Comparison of ENCODE assay signal across 9 cellular contexts in the genomic region with DNA sequence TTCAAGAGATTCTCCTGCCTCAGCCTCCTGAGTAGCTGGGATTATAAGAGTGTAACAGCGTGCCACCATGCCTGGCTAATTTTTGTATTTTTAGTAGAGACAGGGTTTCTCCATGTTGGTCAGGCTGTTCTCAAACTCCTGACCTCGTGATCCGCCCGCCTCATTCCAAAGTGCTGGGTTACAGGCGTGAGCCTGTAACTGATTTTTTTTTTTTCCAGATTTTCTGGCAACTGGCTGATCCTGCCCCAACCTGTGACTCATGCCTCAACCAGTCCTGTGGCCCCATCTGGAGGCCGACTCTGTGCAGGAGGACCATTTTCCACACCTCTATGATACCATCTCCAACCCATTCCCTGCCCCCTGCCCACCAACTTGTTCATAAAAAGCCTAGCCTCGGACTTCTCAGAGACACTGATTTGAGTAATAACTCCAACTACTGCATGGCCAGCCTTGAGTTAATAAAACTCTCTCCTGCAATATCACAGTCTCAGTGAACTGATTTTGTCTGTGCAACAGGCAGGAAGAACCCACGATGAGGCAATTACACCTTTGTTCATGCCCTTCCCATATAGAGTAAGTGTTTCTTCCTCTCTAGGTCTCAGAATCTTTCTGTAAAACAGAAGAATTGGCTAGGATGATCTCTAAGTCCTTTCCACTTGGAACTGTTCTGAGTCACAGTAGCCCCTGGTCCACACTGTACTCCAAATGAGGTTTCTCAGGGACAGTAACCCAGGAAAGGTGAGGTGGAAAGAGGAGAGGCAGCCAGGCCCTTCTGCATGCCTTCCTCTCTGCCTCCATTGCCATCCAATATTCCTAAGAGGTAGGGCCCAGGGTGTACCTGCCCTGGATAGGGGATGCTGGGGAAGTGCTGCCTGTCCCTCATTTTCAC. TPM values are rescaled to one million over a fixed set of nuclear protein-coding genes. Genes with fewer than 3 reads are reported as not detected.
DNase-seq lines count a peak whose midpoint lies in the region; ATAC-seq, FAIRE-seq and TF ChIP-seq lines count a peak whose summit lies in the region.
"Had no signal": no experiment of that assay in that cellular context is flagged by ENCODE, and none has a peak within 500 bp of the region (broad histone marks: within the 10 kb centered on the region; RNA-seq: fewer than 3 reads in every experiment).

No MANE protein-coding gene starts in this region.

- H4K20me1 ChIP-seq in GM12878 (ENCODE audit: control insufficient read depth, insufficient read depth), result no peaks in the 10 kb centered on the region

- H2AFZ ChIP-seq in GM12878 (ENCODE audit: control insufficient read depth, low read depth, low read length), result no peak overlapping the region

- intact Hi-C loops in GM12878 (cut with micrococcal nuclease; ENCODE audit: unreplicated experiment), result no loop called here

- in situ Hi-C loops in GM12878 (cut with MboI), result loop anchor here (10.0 kb wide), 1 partner anchor 244 kb away; a partner anchor contains a TSS

- H3K27ac ChIP-seq in GM12878 (ENCODE audit: control insufficient read depth, insufficient read depth), result no peak overlapping the region
- H3K27ac ChIP-seq: spleen had no signal

- peak; percentile 60; the same call in 2 of the 3 replicates for ATAC-seq in GM12878

- DNase-seq in AG04449 (ENCODE audit: low read depth, low spot score) (peak; percentile 63), HPDE6-E6E7 (ENCODE audit: extremely low spot score) (peak; percentile 82), GM12878 (ENCODE audit: low read depth, low spot score) (no peak), kidney glomerular epithelial cell (lab: John Stamatoyannopoulos, UW) (peak; percentile 50), activated T-cell treated with anti-CD3 and anti-CD28 coated beads for 4 hours (no peak), NCI-H146 treated with DMSO at 0.1 percent for 48 hours (lab: John Stamatoyannopoulos, UW; ENCODE audit: unreplicated experiment) (no peak)
- no peak for DNase-seq in activated CD4-positive, alpha-beta T cell treated with anti-CD3 and anti-CD28 coated beads for 48 hours
- no peak for DNase-seq in activated T-cell treated with anti-CD3 and anti-CD28 coated beads, Interleukin-2, amount 50 U/mL, for 1 hour
- DNase-seq: spleen had no signal

- H3K27me3 ChIP-seq in GM12878 (replicated peaks in 1 of 2; ENCODE audit: control insufficient read depth in 2 of 2, insufficient read depth in 2 of 2, low read length in 1 of 2), result no peaks in the 10 kb centered on the region; a peak in 1 of 4 replicates
- H3K27me3 ChIP-seq: spleen had no signal

- no peak overlapping the region for H3K9ac ChIP-seq in GM12878 (ENCODE audit: control insufficient read depth, insufficient read depth, low read length)

- CTCF ChIA-PET in AG04449 (lab: Yijun Ruan, JAX), result interaction anchor here (0.9 to 1.3 kb wide), 2 partner anchors 14 to 125 kb away, joined by 3 to 7 read pairs; no protein-coding TSS in a partner anchor
- CTCF ChIA-PET in GM12878 (lab: Yijun Ruan, JAX), result no interaction called here

- H3K36me3 ChIP-seq in GM12878 (ENCODE audit: control insufficient read depth in 2 of 2, insufficient read depth in 2 of 2, low read length in 1 of 2), result no peaks in the 10 kb centered on the region
- H3K36me3 ChIP-seq: spleen had no signal

- no peak overlapping the region for H3K4me2 ChIP-seq in GM12878 (ENCODE audit: control insufficient read depth, insufficient read depth)

- RAD21 ChIA-PET in GM12878 (lab: Charles Lee; ENCODE audit: unreplicated experiment), result no interaction called here

- peak; percentile 63 for TF ChIP-seq CTCF in AG04449 (IDR thresholded peaks at IDR 0.05; ENCODE audit: insufficient read depth, low read length, missing control alignments)
- TF ChIP-seq CTCF in GM12878 (IDR thresholded peaks at IDR 0.05 in 2 of 3, conservative IDR thresholded peaks at IDR 0.05 in 1 of 3; ENCODE audit: control insufficient read depth in 2 of 3, extremely low read depth in 1 of 3, insufficient read depth in 1 of 3, low read depth in 3 of 3, low read length in 3 of 3), result peak in 2 of 3 experiments; percentile 22 to 42; a peak in 3 of 6 replicates

- no peaks in the 10 kb centered on the region for H3K79me2 ChIP-seq in GM12878 (ENCODE audit: control insufficient read depth, insufficient read depth, low read length)

- no peaks in the 10 kb centered on the region for H3K4me1 ChIP-seq in GM12878 (ENCODE audit: control insufficient read depth, insufficient read depth, low read length)
- H3K4me1 ChIP-seq: spleen had no signal

- 47% methylated on average over 8 of the region's 8 CpGs for WGBS in GM12878 (ENCODE audit: insufficient coverage, insufficient replicate concordance, low lambda C conversion rate, missing lambda C conversion rate)

- POLR2A ChIA-PET in AG04449 (lab: Yijun Ruan, JAX), result no interaction called here
- POLR2A ChIA-PET in GM12878 (lab: Charles Lee), result no interaction called here

- peak; percentile 30; the same call in 1 of the 2 replicates for TF ChIP-seq RAD21 in GM12878 (IDR thresholded peaks at IDR 0.05; ENCODE audit: insufficient read depth, low read depth, low read length)

- SMC1A ChIA-PET in GM12878 (lab: Charles Lee; ENCODE audit: uncharacterized antibody, unreplicated experiment), result interaction anchor here (0.7 kb wide), 1 partner anchor 50 kb away, joined by 3 read pairs; no protein-coding TSS in a partner anchor

- H3K4me3 ChIP-seq in AG04449 (ENCODE audit: low read depth, low read length) (no peak overlapping the region), GM12878 (no peak overlapping the region)
- H3K4me3 ChIP-seq: spleen had no signal

- FAIRE-seq in GM12878 (lab: Jason Lieb, UNC), result no peak

- no TSS peak for BruUV-seq in GM12878 (replicated peaks; lab: Mats Ljungman, UMichigan)

- no peaks in the 10 kb centered on the region for H3K9me3 ChIP-seq in GM12878 (replicated peaks; ENCODE audit: control insufficient read depth, insufficient read depth, low read length)
- H3K9me3 ChIP-seq: spleen had no signal

- no peak for TF ChIP-seq POLR2A in GM12878 (IDR thresholded peaks at IDR 0.05; ENCODE audit: low read depth, low read length)

- no peak for TF ChIP-seq EP300 in GM12878 (IDR thresholded peaks at IDR 0.05; ENCODE audit: borderline replicate concordance in 1 of 2, control insufficient read depth in 1 of 2, low read depth in 2 of 2, low read length in 2 of 2)

TF ChIP-seq in GM12878, 131 proteins besides CTCF, POLR2A, EP300 and RAD21 (continues in another document):
- TF ChIP-seq, protein P1, sequence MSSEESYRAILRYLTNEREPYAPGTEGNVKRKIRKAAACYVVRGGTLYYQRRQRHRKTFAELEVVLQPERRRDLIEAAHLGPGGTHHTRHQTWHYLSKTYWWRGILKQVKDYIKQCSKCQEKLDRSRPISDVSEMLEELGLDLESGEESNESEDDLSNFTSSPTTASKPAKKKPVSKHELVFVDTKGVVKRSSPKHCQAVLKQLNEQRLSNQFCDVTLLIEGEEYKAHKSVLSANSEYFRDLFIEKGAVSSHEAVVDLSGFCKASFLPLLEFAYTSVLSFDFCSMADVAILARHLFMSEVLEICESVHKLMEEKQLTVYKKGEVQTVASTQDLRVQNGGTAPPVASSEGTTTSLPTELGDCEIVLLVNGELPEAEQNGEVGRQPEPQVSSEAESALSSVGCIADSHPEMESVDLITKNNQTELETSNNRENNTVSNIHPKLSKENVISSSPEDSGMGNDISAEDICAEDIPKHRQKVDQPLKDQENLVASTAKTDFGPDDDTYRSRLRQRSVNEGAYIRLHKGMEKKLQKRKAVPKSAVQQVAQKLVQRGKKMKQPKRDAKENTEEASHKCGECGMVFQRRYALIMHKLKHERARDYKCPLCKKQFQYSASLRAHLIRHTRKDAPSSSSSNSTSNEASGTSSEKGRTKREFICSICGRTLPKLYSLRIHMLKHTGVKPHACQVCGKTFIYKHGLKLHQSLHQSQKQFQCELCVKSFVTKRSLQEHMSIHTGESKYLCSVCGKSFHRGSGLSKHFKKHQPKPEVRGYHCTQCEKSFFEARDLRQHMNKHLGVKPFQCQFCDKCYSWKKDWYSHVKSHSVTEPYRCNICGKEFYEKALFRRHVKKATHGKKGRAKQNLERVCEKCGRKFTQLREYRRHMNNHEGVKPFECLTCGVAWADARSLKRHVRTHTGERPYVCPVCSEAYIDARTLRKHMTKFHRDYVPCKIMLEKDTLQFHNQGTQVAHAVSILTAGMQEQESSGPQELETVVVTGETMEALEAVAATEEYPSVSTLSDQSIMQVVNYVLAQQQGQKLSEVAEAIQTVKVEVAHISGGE (CRISPR knock-in tag; IDR thresholded peaks at IDR 0.05), result no peak

RNA-seq across cellular contexts. Expression of a gene that starts 8.8 kb away (rescaled TPM):
- 334 and 351 TPM in 2 replicates for total RNA-seq in GM12878 (2013; cell fraction: nucleolus; rRNA removed)
- total RNA-seq in GM12878 (2014; rRNA removed) (246 and 249 TPM in 2 replicates), GM12878 (2014; rRNA removed; fragmentation: Illumina TruSeq; extraction: Trizol) (220 and 225 TPM in 2 replicates), GM12878 (2021) (199 and 213 TPM in 2 replicates)
- polyA plus RNA-seq in GM12878 (2011; ENCODE audit: low read depth), result 216 TPM
- polyA plus RNA-seq in GM12878 (2011; rRNA removed) (188 and 233 TPM in 2 replicates), GM12878 (2014; fragmentation: Illumina TruSeq; extraction: Trizol) (219 and 223 TPM in 2 replicates), GM12878 (2014; fragmentation: Nextera tagmentation; extraction: Ambion mirVana) (100 to 1,000 TPM; 101 to 131 TPM), GM12878 (2014; rRNA removed) (136 and 162 TPM in 2 replicates), GM12878 (2016; fragmentation: Nextera tagmentation; extraction: Ambion mirVana) (100 to 1,000 TPM; 115 to 117 TPM)
- 235 and 250 TPM in 2 replicates for polyA plus RNA-seq in GM12878 (2011; cell fraction: cytosol; rRNA removed)
- polyA plus RNA-seq in GM12878 (2011; cell fraction: nucleus; rRNA removed), result 183 and 244 TPM in 2 replicates
- polyA plus RNA-seq in GM12878 (2012), result 163 and 203 TPM in 2 replicates
- polyA minus RNA-seq in GM12878 (2011; rRNA and poly(A)+ RNA removed), result 619 and 877 TPM in 2 replicates
- polyA minus RNA-seq in GM12878 (2011; cell fraction: cytosol; rRNA and poly(A)+ RNA removed), result 180 and 231 TPM in 2 replicates
- 159 and 214 TPM in 2 replicates for polyA minus RNA-seq in GM12878 (2011; cell fraction: nucleus; rRNA and poly(A)+ RNA removed)

RNA-seq across cellular contexts. Expression of a gene that starts 46.2 kb away (rescaled TPM):
- total RNA-seq in GM12878 (2013; cell fraction: nucleolus; rRNA removed), result 16.7 and 19.5 TPM in 2 replicates
- total RNA-seq in GM12878 (2014; rRNA removed) (3.0 and 3.8 TPM in 2 replicates), GM12878 (2014; rRNA removed; fragmentation: Illumina TruSeq; extraction: Trizol) (3.4 and 4.0 TPM in 2 replicates), GM12878 (2021) (6.2 and 7.8 TPM in 2 replicates)
- 2.2 TPM for polyA plus RNA-seq in GM12878 (2011; ENCODE audit: low read depth)
- polyA plus RNA-seq in GM12878 (2011; rRNA removed) (1.1 and 2.8 TPM in 2 replicates), GM12878 (2014; fragmentation: Illumina TruSeq; extraction: Trizol) (4.9 and 5.5 TPM in 2 replicates), GM12878 (2014; fragmentation: Nextera tagmentation; extraction: Ambion mirVana) (1 to 10 TPM; 1.4 TPM), GM12878 (2014; rRNA removed) (5.8 and 6.1 TPM in 2 replicates), GM12878 (2016; fragmentation: Nextera tagmentation; extraction: Ambion mirVana) (1 to 10 TPM; 5.6 to 5.9 TPM)
- polyA plus RNA-seq in GM12878 (2011; cell fraction: cytosol; rRNA removed), result 3.1 and 4.5 TPM in 2 replicates
- 4.4 and 7.4 TPM in 2 replicates for polyA plus RNA-seq in GM12878 (2011; cell fraction: nucleus; rRNA removed)
- polyA plus RNA-seq in GM12878 (2012), result 2.8 and 3.4 TPM in 2 replicates
- polyA minus RNA-seq in GM12878 (2011; rRNA and poly(A)+ RNA removed), result 8.6 and 8.7 TPM in 2 replicates
- polyA minus RNA-seq in GM12878 (2011; cell fraction: cytosol; rRNA and poly(A)+ RNA removed), result 1.9 and 4.0 TPM in 2 replicates
- polyA minus RNA-seq in GM12878 (2011; cell fraction: nucleus; rRNA and poly(A)+ RNA removed), result 5.8 and 14.1 TPM in 2 replicates

Comparison
In these comparisons a context has a peak if more than half of its experiments do, and no peak if none do; other contexts are left out.
1. DNase-seq: peak in AG04449 (single experiment), HPDE6-E6E7 (single experiment) and kidney glomerular epithelial cell (single experiment); none in GM12878 (single experiment), activated CD4-positive, alpha-beta T cell treated with anti-CD3 and anti-CD28 coated beads for 48 hours (single experiment), activated T-cell treated with anti-CD3 and anti-CD28 coated beads, Interleukin-2, amount 50 U/mL, for 1 hour (single experiment), activated T-cell treated with anti-CD3 and anti-CD28 coated beads for 4 hours (single experiment) and NCI-H146 treated with DMSO at 0.1 percent for 48 hours (single experiment).